9 cellular contexts compared by ENCODE assay signal in genomic region chr3:184765730-184766074, GRCh38. TPM values are rescaled to one million over a fixed set of nuclear protein-coding genes. Genes with fewer than 3 reads are reported as not detected.
DNase-seq lines count a peak whose midpoint lies in the region; ATAC-seq, FAIRE-seq and TF ChIP-seq lines count a peak whose summit lies in the region.
"Had no signal": no experiment of that assay in that cellular context is flagged by ENCODE, and none has a peak within 500 bp of the region (broad histone marks: within the 10 kb centered on the region; RNA-seq: fewer than 3 reads in every experiment).

No MANE protein-coding gene starts in this region.

- intact Hi-C loops in mucosa of descending colon (cut with DNase I, micrococcal nuclease), result no loop called here

- H3K4me1 ChIP-seq in mucosa of descending colon (ENCODE audit: low read depth), result no peaks in the 10 kb centered on the region

- FAIRE-seq in GM12891 (lab: Jason Lieb, UNC), result peak; percentile 59

- peak; percentile 84 for ATAC-seq in HG03066 (IDR thresholded peaks at IDR 0.05; ENCODE audit: low read depth, unreplicated experiment)
- ATAC-seq in mucosa of descending colon, result peak; percentile 48

- H3K36me3 Mint-ChIP-seq in T-helper 2 cell treated with Interferon-gamma antibody and Interleukin-4, amounts not matched to agents 5 μg/mL and 100 μg/mL, for 36 hours (ENCODE audit: low read depth), result no peaks in the 10 kb centered on the region

- peaks cover 10% of the 10 kb centered on the region for H3K4me1 Mint-ChIP-seq in T-helper 2 cell treated with Interferon-gamma antibody and Interleukin-4, amounts not matched to agents 5 μg/mL and 100 μg/mL, for 36 hours (ENCODE audit: low read depth)

- TF ChIP-seq CTCF in mucosa of descending colon (IDR thresholded peaks at IDR 0.05), result no peak

- no peak overlapping the region for H3K4me3 ChIP-seq in mucosa of descending colon

- peaks cover 3% of the 10 kb centered on the region for H3K27me3 Mint-ChIP-seq in T-helper 2 cell treated with Interferon-gamma antibody and Interleukin-4, amounts not matched to agents 5 μg/mL and 100 μg/mL, for 36 hours (ENCODE audit: low read depth)

- H3K9me3 Mint-ChIP-seq in T-helper 2 cell treated with Interferon-gamma antibody and Interleukin-4, amounts not matched to agents 5 μg/mL and 100 μg/mL, for 36 hours, result no peaks in the 10 kb centered on the region

- H3K4me3 Mint-ChIP-seq in T-helper 2 cell treated with Interferon-gamma antibody and Interleukin-4, amounts not matched to agents 5 μg/mL and 100 μg/mL, for 36 hours, result no peak overlapping the region

- H3K27ac Mint-ChIP-seq in T-helper 2 cell treated with Interferon-gamma antibody and Interleukin-4, amounts not matched to agents 5 μg/mL and 100 μg/mL, for 36 hours, result no peak overlapping the region

- no peaks in the 10 kb centered on the region for H3K9me3 ChIP-seq in mucosa of descending colon

- no peaks in the 10 kb centered on the region for H3K36me3 ChIP-seq in mucosa of descending colon (ENCODE audit: low read depth)

- DNase-seq in GM12891 (ENCODE audit: insufficient read length, low spot score) (peak; percentile 52), RPMI8226 (peak; percentile 85), mucosa of descending colon (no peak), HCEC 1CT (no peak), DMS53 (lab: John Stamatoyannopoulos, UW) (no peak)
- no peak for DNase-seq in T-helper 2 cell treated with Interferon-gamma antibody and Interleukin-4, amounts not matched to agents 5 μg/mL and 100 μg/mL, for 36 hours (ENCODE audit: low spot score)
- DNase-seq in stimulated activated CD4-positive, alpha-beta T cell treated with anti-CD3 and anti-CD28 coated beads, Interleukin-4, amount 100 ng/mL, for 4 hours, result no peak
- DNase-seq: DMS153 had no signal

- no peak for TF ChIP-seq POLR2A in GM12891 (IDR thresholded peaks at IDR 0.05; ENCODE audit: low read depth, low read length)

TF ChIP-seq in GM12891, 5 proteins besides CTCF, POLR2A, EP300 and RAD21:
- TF ChIP-seq POU2F2 (IDR thresholded peaks at IDR 0.05; ENCODE audit: low read depth, low read length) (no peak), SPI1 (IDR thresholded peaks at IDR 0.05; ENCODE audit: low read depth, low read length) (peak; percentile 96)

RNA-seq across cellular contexts. Expression of gene VPS8, which starts 46.3 kb away (rescaled TPM):
- polyA plus RNA-seq in GM12891 (2012; ENCODE audit: low read depth, missing spikeins), result 10.3 TPM
- total RNA-seq in mucosa of descending colon, result 10 to 100 TPM; 57.6 to 92.6 (median 74.7) TPM

RNA-seq across cellular contexts. Expression of gene MAGEF1, which starts 53.8 kb away (rescaled TPM):
- 22.3 TPM for polyA plus RNA-seq in GM12891 (2012; ENCODE audit: low read depth, missing spikeins)
- total RNA-seq in mucosa of descending colon, result 10 to 100 TPM; 17.3 to 30.2 (median 24.4) TPM

Comparison
In these comparisons a context has a peak if more than half of its experiments do, and no peak if none do; other contexts are left out.
1. DNase-seq: peak in GM12891 (single experiment) and RPMI8226 (single experiment); none in mucosa of descending colon (0 of 3), HCEC 1CT (single experiment), T-helper 2 cell treated with Interferon-gamma antibody and Interleukin-4, amounts not matched to agents 5 μg/mL and 100 μg/mL, for 36 hours (single experiment), DMS53 (single experiment) and stimulated activated CD4-positive, alpha-beta T cell treated with anti-CD3 and anti-CD28 coated beads, Interleukin-4, amount 100 ng/mL, for 4 hours (0 of 2).